Comparison of ENCODE assay signal across 16 cellular contexts in genomic region chr17:39139137-39139516, GRCh38. TPM values are rescaled to one million over a fixed set of nuclear protein-coding genes. Genes with fewer than 3 reads are reported as not detected.
DNase-seq lines count a peak whose midpoint lies in the region; FAIRE-seq and TF ChIP-seq lines count a peak whose summit lies in the region.
"Had no signal": no experiment of that assay in that cellular context is flagged by ENCODE, and none has a peak within 500 bp of the region (broad histone marks: within the 10 kb centered on the region; RNA-seq: fewer than 3 reads in every experiment).

No MANE protein-coding gene starts in this region.

- no peaks in the 10 kb centered on the region for H4K20me1 ChIP-seq in astrocyte (ENCODE audit: insufficient read depth, low read length)
- H4K20me1 ChIP-seq: BLaER1 had no signal

- H3K4me3 ChIP-seq in AG04449 (ENCODE audit: low read depth, low read length) (no peak overlapping the region), astrocyte (ENCODE audit: insufficient read depth, low read depth, low read length) (no peak overlapping the region), tibial artery (no peak overlapping the region)
- no peak overlapping the region for H3K4me3 ChIP-seq in CD8-positive, alpha-beta memory T cell (ENCODE audit: low read length)
- H3K4me3 ChIP-seq: BLaER1, body of pancreas, sigmoid colon had no signal

- H3K9me3 Mint-ChIP-seq in astrocyte (ENCODE audit: unreplicated experiment) = peaks cover 2% of the 10 kb centered on the region
- H3K9me3 Mint-ChIP-seq in CD8-positive, alpha-beta memory T cell = no peaks in the 10 kb centered on the region

- H3K9me3 ChIP-seq in astrocyte (ENCODE audit: insufficient read depth, low read depth, low read length) (no peaks in the 10 kb centered on the region), tibial artery (no peaks in the 10 kb centered on the region)
- H3K9me3 ChIP-seq in CD8-positive, alpha-beta memory T cell (ENCODE audit: low read length) = no peaks in the 10 kb centered on the region
- H3K9me3 ChIP-seq: body of pancreas, sigmoid colon had no signal

- peak overlapping the region; percentile 44 for H3K9ac ChIP-seq in astrocyte (ENCODE audit: low read length)
- H3K9ac ChIP-seq: BLaER1 had no signal

- no peaks in the 10 kb centered on the region for H3K79me2 ChIP-seq in astrocyte (ENCODE audit: insufficient read depth, low read length)

- intact Hi-C loops in tibial artery (cut with DNase I; ENCODE audit: low total_unique reads) = no loop called here

- H3K27me3 ChIP-seq in astrocyte (ENCODE audit: insufficient read depth, low read length) (no peaks in the 10 kb centered on the region), tibial artery (peaks cover 0 to 3% of the 10 kb centered on the region in 2 donors)
- H3K27me3 ChIP-seq in CD8-positive, alpha-beta memory T cell (ENCODE audit: insufficient read depth, low read length, poor library complexity, severe bottlenecking) = no peaks in the 10 kb centered on the region
- H3K27me3 ChIP-seq: BLaER1, body of pancreas, sigmoid colon had no signal

- CTCF ChIA-PET in AG04449 (lab: Yijun Ruan, JAX) = interaction anchor here (1.0 to 3.4 kb wide), 3 partner anchors 14 to 156 kb away, joined by 4 to 24 read pairs (median 4); partner anchors contain the start of gene PLXDC1
- CTCF ChIA-PET in CD8-positive, alpha-beta memory T cell (lab: Charles Lee) = interaction anchor here (1.5 to 1.7 kb wide), 2 partner anchors 12 to 14 kb away, joined by 3 to 6 read pairs; partner anchors contain the start of gene PLXDC1

- H3K36me3 Mint-ChIP-seq in astrocyte (ENCODE audit: low read depth, unreplicated experiment) = peaks cover 5% of the 10 kb centered on the region
- H3K36me3 Mint-ChIP-seq in CD8-positive, alpha-beta memory T cell = peaks cover 0 to 14% (median 2%) of the 10 kb centered on the region in 3 donors

- H3K27ac ChIP-seq in astrocyte (ENCODE audit: low read depth, low read length) (peak overlapping the region; percentile 78), tibial artery (no peak overlapping the region)
- H3K27ac ChIP-seq in CD8-positive, alpha-beta memory T cell (ENCODE audit: low read depth, low read length) = no peak overlapping the region
- H3K27ac ChIP-seq: BLaER1, body of pancreas, sigmoid colon had no signal

- H3K4me1 ChIP-seq in astrocyte (ENCODE audit: insufficient read depth, low read length) (peaks cover 25% of the 10 kb centered on the region), tibial artery (peaks cover 0 to 6% (median 0%) of the 10 kb centered on the region in 4 donors)
- no peaks in the 10 kb centered on the region for H3K4me1 ChIP-seq in CD8-positive, alpha-beta memory T cell (ENCODE audit: insufficient read depth, low read length)
- H3K4me1 ChIP-seq: sigmoid colon had no signal

- POLR2A ChIA-PET in AG04449 (lab: Yijun Ruan, JAX) = no interaction called here
- POLR2A ChIA-PET in CD8-positive, alpha-beta memory T cell (lab: Charles Lee) = no interaction called here

- peaks cover 20% of the 10 kb centered on the region for H3K4me1 Mint-ChIP-seq in astrocyte (ENCODE audit: low read depth, unreplicated experiment)
- H3K4me1 Mint-ChIP-seq in CD8-positive, alpha-beta memory T cell = peaks cover 0 to 5% (median 0%) of the 10 kb centered on the region in 3 donors

- peak overlapping the region; percentile 80 for H3K4me2 ChIP-seq in astrocyte (ENCODE audit: low read length)
- H3K4me2 ChIP-seq: BLaER1 had no signal

- FAIRE-seq in astrocyte (lab: Jason Lieb, UNC) = peak; percentile 96
- FAIRE-seq: frontal cortex had no signal

- H3K4me3 Mint-ChIP-seq in astrocyte (ENCODE audit: unreplicated experiment) = peak overlapping the region; percentile 11
- H3K4me3 Mint-ChIP-seq in CD8-positive, alpha-beta memory T cell = no peak overlapping the region

- no peaks in the 10 kb centered on the region for H3K27me3 Mint-ChIP-seq in astrocyte (ENCODE audit: low read depth, unreplicated experiment)
- no peaks in the 10 kb centered on the region for H3K27me3 Mint-ChIP-seq in CD8-positive, alpha-beta memory T cell

- no peaks in the 10 kb centered on the region for H3K36me3 ChIP-seq in astrocyte (ENCODE audit: insufficient read depth, low read length)
- no peaks in the 10 kb centered on the region for H3K36me3 ChIP-seq in tibial artery
- H3K36me3 ChIP-seq in CD8-positive, alpha-beta memory T cell (ENCODE audit: insufficient read depth, low read length) = no peaks in the 10 kb centered on the region
- H3K36me3 ChIP-seq: BLaER1, sigmoid colon had no signal

- H3K27ac Mint-ChIP-seq in astrocyte (ENCODE audit: unreplicated experiment) = peak overlapping the region; percentile 94
- peak overlapping the region in 2 of 8 donors; percentile 58 to 64 for H3K27ac Mint-ChIP-seq in CD8-positive, alpha-beta memory T cell

- peak; percentile 67 for DNase-seq in AG04449 (ENCODE audit: low read depth, low spot score)
- peak; percentile 31 for DNase-seq in HT-29 (ENCODE audit: low spot score)
- peak; percentile 91 for DNase-seq in astrocyte (ENCODE audit: low read depth)
- DNase-seq in hepatic stellate cell (ENCODE audit: low spot score) = peak; percentile 97
- DNase-seq in activated T-cell treated with anti-CD3 and anti-CD28 coated beads, Interleukin-2, amount 50 U/mL, for 48 hours = no peak
- no peak for DNase-seq in tibial artery
- DNase-seq in DMS53 treated with DMSO at 0.1 percent for 48 hours (lab: John Stamatoyannopoulos, UW; ENCODE audit: unreplicated experiment) = no peak
- DNase-seq in CD8-positive, alpha-beta memory T cell = no peak
- DNase-seq: activated CD8-positive, alpha-beta memory T cell treated with anti-CD3 and anti-CD28 coated beads, Interleukin-2, amount 50 U/mL, for 4 hours; body of pancreas; NCI-H1417 treated with DMSO at 0.1 percent for 48 hours; sigmoid colon; stimulated activated CD8-positive, alpha-beta memory T cell treated with anti-CD3 and anti-CD28 coated beads, Interleukin-4, amount 100 ng/mL, for 48 hours; T-helper 9 cell had no signal

- peak overlapping the region; percentile 62 for H2AFZ ChIP-seq in astrocyte (ENCODE audit: low read depth, low read length)

- TF ChIP-seq CTCF in AG04449 (IDR thresholded peaks at IDR 0.05; ENCODE audit: insufficient read depth, low read length, missing control alignments) (no peak), astrocyte (IDR thresholded peaks at IDR 0.05; ENCODE audit: insufficient read depth, low read depth, low read length) (no peak), tibial artery (IDR thresholded peaks at IDR 0.05) (no peak)

RNA-seq across cellular contexts. Expression of gene PLXDC1, which starts 12.3 kb away (rescaled TPM):
- not detected in 2 replicates for total RNA-seq in HT-29 (2014; rRNA removed; shearing (Covaris generic))
- 8.9 and 13.8 TPM in 2 replicates for total RNA-seq in astrocyte
- total RNA-seq in CD8-positive, alpha-beta memory T cell = 1 to 10 TPM; 2.5 to 2.9 TPM
- 10.3 TPM for polyA plus RNA-seq in CD8-positive, alpha-beta memory T cell

RNA-seq across cellular contexts. Expression of gene ARL5C, which starts 26.8 kb away (rescaled TPM):
- total RNA-seq in HT-29 (2014; rRNA removed; shearing (Covaris generic)) = not detected in 2 replicates
- total RNA-seq in astrocyte = not detected in 2 replicates
- not detected for total RNA-seq in CD8-positive, alpha-beta memory T cell
- polyA plus RNA-seq in CD8-positive, alpha-beta memory T cell = not detected
- total RNA-seq: frontal cortex had no signal
- polyA plus RNA-seq: sigmoid colon had no signal

RNA-seq across cellular contexts. Expression of gene CACNB1, which starts 58.3 kb away (rescaled TPM):
- 3.5 and 6.5 TPM in 2 replicates for total RNA-seq in HT-29 (2014; rRNA removed; shearing (Covaris generic))
- total RNA-seq in astrocyte = 16.6 and 16.9 TPM in 2 replicates
- total RNA-seq in CD8-positive, alpha-beta memory T cell = 10 to 100 TPM; 10.6 to 12.3 TPM
- 2.7 TPM for polyA plus RNA-seq in CD8-positive, alpha-beta memory T cell

Comparison
In these comparisons a context has a peak if more than half of its experiments do, and no peak if none do; other contexts are left out.
1. DNase-seq: peak in AG04449 (single experiment), HT-29 (single experiment), astrocyte (single experiment) and hepatic stellate cell (single experiment); none in activated T-cell treated with anti-CD3 and anti-CD28 coated beads, Interleukin-2, amount 50 U/mL, for 48 hours (0 of 2), tibial artery (0 of 2), DMS53 treated with DMSO at 0.1 percent for 48 hours (single experiment) and CD8-positive, alpha-beta memory T cell (0 of 5).